9 cellular contexts compared by ENCODE assay signal in the genomic region with DNA sequence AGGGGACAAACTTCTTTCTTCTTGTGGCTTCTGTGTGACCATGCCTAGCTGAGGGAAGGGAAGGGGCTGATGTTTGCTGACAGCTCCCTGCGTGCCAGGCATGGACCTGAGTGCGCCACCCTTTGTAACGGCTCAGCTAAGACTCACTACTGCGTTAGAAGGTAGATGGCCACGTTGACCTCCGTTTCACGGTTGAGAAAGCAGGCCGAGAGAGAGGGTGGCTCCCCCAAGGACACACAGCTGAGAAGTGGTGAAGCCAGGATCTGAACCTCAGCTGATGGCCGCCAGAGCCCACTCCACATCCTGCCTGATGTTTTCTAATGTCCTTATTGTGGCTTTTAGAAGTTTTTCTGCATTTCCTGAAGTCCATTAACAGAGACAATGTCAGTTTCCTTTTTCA. TPM values are rescaled to one million over a fixed set of nuclear protein-coding genes. Genes with fewer than 3 reads are reported as not detected.
DNase-seq lines count a peak whose midpoint lies in the region; ATAC-seq and TF ChIP-seq lines count a peak whose summit lies in the region.
"Had no signal": no experiment of that assay in that cellular context is flagged by ENCODE, and none has a peak within 500 bp of the region (broad histone marks: within the 10 kb centered on the region; RNA-seq: fewer than 3 reads in every experiment).

No MANE protein-coding gene starts in this region.

- peak overlapping the region; percentile 87 for H3K27ac Mint-ChIP-seq in endothelial cell (ENCODE audit: unreplicated experiment)

- H3K9me3 Mint-ChIP-seq in endothelial cell (ENCODE audit: unreplicated experiment), result no peaks in the 10 kb centered on the region

- peaks cover 3% of the 10 kb centered on the region for H3K27me3 Mint-ChIP-seq in endothelial cell (ENCODE audit: unreplicated experiment)

- ATAC-seq in GM18511 (IDR thresholded peaks at IDR 0.05; ENCODE audit: unreplicated experiment) (peak; percentile 33), GM21423 (IDR thresholded peaks at IDR 0.05; ENCODE audit: unreplicated experiment) (peak; percentile 35), HG03432 (IDR thresholded peaks at IDR 0.05; ENCODE audit: unreplicated experiment) (peak; percentile 34), HG02840 (IDR thresholded peaks at IDR 0.05; ENCODE audit: low FRiP score, unreplicated experiment) (no peak)

- H3K4me3 Mint-ChIP-seq in endothelial cell (ENCODE audit: unreplicated experiment), result no peak overlapping the region

- H3K36me3 Mint-ChIP-seq in endothelial cell (ENCODE audit: low read depth, unreplicated experiment), result peaks cover 3% of the 10 kb centered on the region

- TF ChIP-seq CTCF in endothelial cell (IDR thresholded peaks at IDR 0.05; ENCODE audit: unreplicated experiment), result no peak

- H3K4me1 Mint-ChIP-seq in endothelial cell (ENCODE audit: unreplicated experiment), result peaks cover 48% of the 10 kb centered on the region

- DNase-seq in endothelial cell (ENCODE audit: low spot score) (no peak), DMS53 (lab: John Stamatoyannopoulos, UW) (no peak), CD1c-positive myeloid dendritic cell (ENCODE audit: extremely low spot score) (no peak), dermis blood vessel endothelial cell (no peak)
- DNase-seq: stimulated activated CD4-positive, alpha-beta T cell treated with anti-CD3 and anti-CD28 coated beads, Interleukin-2, amount 100 ng/mL, for 24 hours had no signal

RNA-seq across cellular contexts. Expression of a gene that starts 45.1 kb away (rescaled TPM):
- 8.5 TPM for total RNA-seq in endothelial cell (ENCODE audit: unreplicated experiment)
- total RNA-seq in dermis blood vessel endothelial cell, result 0.19 and 1.2 TPM in 2 replicates
